28 cellular contexts compared by ENCODE assay signal in genomic region chr16:662095-662494, GRCh38. TPM values are rescaled to one million over a fixed set of nuclear protein-coding genes. Genes with fewer than 3 reads are reported as not detected.
"Had no signal": no experiment of that assay in that cellular context is flagged by ENCODE, and none has a peak within 500 bp of the region (broad histone marks: within the 10 kb centered on the region; RNA-seq: fewer than 3 reads in every experiment).

No MANE protein-coding gene starts in this region.

- H3K4me2 ChIP-seq: neural progenitor cell had no signal

- H3K9ac ChIP-seq: neural progenitor cell had no signal

- H3K9me3 ChIP-seq: left lung, lower lobe of right lung, ovary, stomach, testis, thyroid gland, transverse colon, upper lobe of left lung, vagina had no signal

- H3K27ac ChIP-seq: neural progenitor cell, ovary, thyroid gland, vagina had no signal

- H2AFZ ChIP-seq: neural progenitor cell had no signal

- ATAC-seq: left colon; left lung; natural killer cell; stimulated activated naive B cell treated with anti-CD40 and anti-IgM and Interleukin-4, amounts not matched to agents 10 μg/mL and 1 μg/mL and 100 μg/mL, for 72 hours; stimulated activated naive CD8-positive, alpha-beta T cell treated with anti-CD3 and anti-CD28 coated beads, Interleukin-15, Interleukin-2, amounts not matched to agents 100 U/mL and 50 U/mL, for 24 hours had no signal

- H3K27me3 ChIP-seq: left lung, neural progenitor cell, ovary, stomach, testis, thyroid gland, transverse colon, upper lobe of left lung, vagina had no signal

- H3K4me3 ChIP-seq: left lung, lower lobe of right lung, neural progenitor cell, ovary, skin epidermis, stomach, testis, thyroid gland, transverse colon, upper lobe of left lung, vagina had no signal

- H3K36me3 ChIP-seq: neural progenitor cell, ovary, thyroid gland, transverse colon, vagina had no signal

- DNase-seq: hypothalamus; immature natural killer cell; kidney; left lung; lower lobe of right lung; mammary epithelial cell; mesendoderm; naive B cell; natural killer cell; nephron progenitor cell; retina; right cardiac atrium; stimulated activated CD4-positive, alpha-beta T cell treated with anti-CD3 and anti-CD28 coated beads, Interleukin-12 subunit alpha, Interleukin-12 subunit beta, amount 100 ng/mL, for 4 hours; stimulated activated CD4-positive, alpha-beta T cell treated with anti-CD3 and anti-CD28 coated beads, Interleukin-15, amount 100 ng/mL, for 24 hours; stimulated activated CD4-positive, alpha-beta T cell treated with anti-CD3 and anti-CD28 coated beads, Interleukin-2, amount 100 ng/mL, for 24 hours; stimulated activated CD4-positive, alpha-beta T cell treated with anti-CD3 and anti-CD28 coated beads, Interleukin-4, amount 100 ng/mL, for 1 hour; stimulated activated naive B cell treated with anti-CD40 and anti-IgM and Interleukin-4, amounts not matched to agents 10 μg/mL and 1 μg/mL and 100 μg/mL, for 72 hours; stimulated activated naive CD8-positive, alpha-beta T cell treated with anti-CD3 and anti-CD28 coated beads, Interleukin-15, Interleukin-2, amounts not matched to agents 100 U/mL and 50 U/mL, for 24 hours; stomach; testis; thyroid gland; transverse colon; upper lobe of left lung had no signal

RNA-seq across cellular contexts. Expression of gene RHBDL1, which starts 13.4 kb away (rescaled TPM):
- polyA plus RNA-seq: immature natural killer cell had no signal
